15 cellular contexts compared by ENCODE assay signal in genomic region chr7:106448346-106448991, GRCh38.
DNase-seq lines count a peak whose midpoint lies in the region; TF ChIP-seq lines count a peak whose summit lies in the region.
"Had no signal": no experiment of that assay in that cellular context is flagged by ENCODE, and none has a peak within 500 bp of the region (broad histone marks: within the 10 kb centered on the region; RNA-seq: fewer than 3 reads in every experiment).

No MANE protein-coding gene starts in this region.

- no peaks in the 10 kb centered on the region for H3K36me3 ChIP-seq in CD8-positive, alpha-beta memory T cell (ENCODE audit: insufficient read depth, low read length)
- H3K36me3 ChIP-seq in PC-9 (ENCODE audit: low read depth) (peaks cover 12% of the 10 kb centered on the region; the same call in 1 of the 2 replicates), osteoblast (ENCODE audit: insufficient read depth, low read length) (no peaks in the 10 kb centered on the region)
- H3K36me3 ChIP-seq: BE2C, HAP-1 had no signal

- H4K20me1 ChIP-seq in PC-9 (ENCODE audit: insufficient read depth), result no peaks in the 10 kb centered on the region
- H4K20me1 ChIP-seq in osteoblast (ENCODE audit: insufficient read depth, low read length), result no peaks in the 10 kb centered on the region

- TF ChIP-seq CTCF in PC-9 (conservative IDR thresholded peaks at IDR 0.05), result no peak
- TF ChIP-seq CTCF in osteoblast (IDR thresholded peaks at IDR 0.05; ENCODE audit: extremely low read depth, low read depth, low read length), result no peak

- H3K27me3 ChIP-seq in CD8-positive, alpha-beta memory T cell (ENCODE audit: insufficient read depth, low read length, poor library complexity, severe bottlenecking), result no peaks in the 10 kb centered on the region
- H3K27me3 ChIP-seq in PC-9 (ENCODE audit: insufficient read depth, low read depth), result no peaks in the 10 kb centered on the region
- H3K27me3 ChIP-seq in osteoblast (ENCODE audit: insufficient read depth, low read length), result peaks cover 2% of the 10 kb centered on the region
- H3K27me3 ChIP-seq: BE2C had no signal

- H3F3A ChIP-seq in PC-9 (ENCODE audit: insufficient read depth, low read depth), result peaks cover 22% of the 10 kb centered on the region; the same call in 1 of the 2 replicates

- H3K79me2 ChIP-seq in PC-9 (ENCODE audit: low read depth) (no peaks in the 10 kb centered on the region), osteoblast (ENCODE audit: insufficient read depth, low read length) (no peaks in the 10 kb centered on the region)

- H2AFZ ChIP-seq in PC-9 (no peak overlapping the region), osteoblast (ENCODE audit: low read length) (no peak overlapping the region)

- H3K9me3 ChIP-seq in CD8-positive, alpha-beta memory T cell (ENCODE audit: low read length), result no peaks in the 10 kb centered on the region
- H3K9me3 ChIP-seq in PC-9 (ENCODE audit: insufficient read depth, low read depth) (peaks cover 50% of the 10 kb centered on the region), osteoblast (ENCODE audit: low read depth, low read length) (no peaks in the 10 kb centered on the region)
- H3K9me3 ChIP-seq: BE2C, Caco-2, HAP-1 had no signal

- H3K9me2 ChIP-seq in PC-9 (ENCODE audit: insufficient read depth), result no peaks in the 10 kb centered on the region

- H3K4me1 ChIP-seq in CD8-positive, alpha-beta memory T cell (ENCODE audit: insufficient read depth, low read length), result no peaks in the 10 kb centered on the region
- peaks cover 35% of the 10 kb centered on the region for H3K4me1 ChIP-seq in PC-9 (replicated peaks; ENCODE audit: insufficient read depth)
- H3K4me1 ChIP-seq in osteoblast (ENCODE audit: insufficient read depth, low read length), result no peaks in the 10 kb centered on the region
- H3K4me1 ChIP-seq: BE2C, HAP-1 had no signal

- H3K4me3 ChIP-seq in CD8-positive, alpha-beta memory T cell (ENCODE audit: low read length), result no peak overlapping the region
- H3K4me3 ChIP-seq in PC-9, result no peak overlapping the region
- no peak overlapping the region for H3K4me3 ChIP-seq in osteoblast (ENCODE audit: insufficient read depth, low read length)
- H3K4me3 ChIP-seq: HAP-1 had no signal

- POLR2A ChIA-PET in CD8-positive, alpha-beta memory T cell (lab: Charles Lee), result no interaction called here
- POLR2A ChIA-PET in PC-9 (lab: Charles Lee; ENCODE audit: unreplicated experiment), result interaction anchor here (0.7 to 2.1 kb wide), 3 partner anchors 12 to 163 kb away, joined by 5 to 21 read pairs (median 7); partner anchors contain the start of gene NAMPT

- peaks cover 4% of the 10 kb centered on the region for H3K27me3 Mint-ChIP-seq in activated naive CD4-positive, alpha-beta T cell treated with anti-CD3 and anti-CD28 coated beads, Interleukin-2, amount 50 U/mL, for 24 hours
- H3K27me3 Mint-ChIP-seq in activated naive CD4-positive, alpha-beta T cell treated with anti-CD3 and anti-CD28 coated beads, Interleukin-2, amount 10 ng/mL, durations not matched to agents 7 days and 5 days, result no peaks in the 10 kb centered on the region
- H3K27me3 Mint-ChIP-seq in CD8-positive, alpha-beta memory T cell, result peaks cover 21 to 39% of the 10 kb centered on the region in 2 donors

- BruUV-seq in PC-9 (replicated peaks; lab: Mats Ljungman, UMichigan), result TSS peak; percentile 90

- peaks cover 9% of the 10 kb centered on the region for H3K9me3 Mint-ChIP-seq in activated naive CD4-positive, alpha-beta T cell treated with anti-CD3 and anti-CD28 coated beads, Interleukin-2, amount 50 U/mL, for 24 hours
- peaks cover 12% of the 10 kb centered on the region for H3K9me3 Mint-ChIP-seq in activated naive CD4-positive, alpha-beta T cell treated with anti-CD3 and anti-CD28 coated beads, Interleukin-2, amount 10 ng/mL, durations not matched to agents 7 days and 5 days
- peaks cover 0 to 10% (median 0%) of the 10 kb centered on the region in 5 donors for H3K9me3 Mint-ChIP-seq in CD8-positive, alpha-beta memory T cell

- DNase-seq in activated naive CD4-positive, alpha-beta T cell treated with anti-CD3 and anti-CD28 coated beads, Interleukin-2, amount 10 ng/mL, durations not matched to agents 7 days and 5 days, result no peak
- DNase-seq in CD8-positive, alpha-beta memory T cell, result no peak
- DNase-seq in PC-9 (no peak), osteoblast (ENCODE audit: insufficient read length, low spot score, missing footprints) (peak; percentile 14), NCI-H2196 (lab: John Stamatoyannopoulos, UW; ENCODE audit: unreplicated experiment) (no peak), NK-92 (lab: John Stamatoyannopoulos, UW; ENCODE audit: unreplicated experiment) (no peak)
- DNase-seq in stimulated activated CD4-positive, alpha-beta T cell treated with anti-CD3 and anti-CD28 coated beads, Interleukin-1b, Interleukin-23, amount 100 ng/mL, for 48 hours, result no peak
- DNase-seq: BE2C; Caco-2; CD8-positive, alpha-beta T cell; DND-41; GF-D8 had no signal

- CTCF ChIA-PET in activated naive CD4-positive, alpha-beta T cell treated with anti-CD3 and anti-CD28 coated beads, Interleukin-2, amount 10 ng/mL, durations not matched to agents 7 days and 5 days (lab: Charles Lee), result interaction anchor here (1.7 kb wide), 1 partner anchor 272 kb away, joined by 7 read pairs; no protein-coding TSS in a partner anchor
- CTCF ChIA-PET in CD8-positive, alpha-beta memory T cell (lab: Charles Lee), result interaction anchor here (1.6 kb wide), 1 partner anchor 14 kb away, joined by 3 read pairs; no protein-coding TSS in a partner anchor
- CTCF ChIA-PET in PC-9 (lab: Charles Lee), result interaction anchor here (1.0 to 1.2 kb wide), 3 partner anchors 14 to 163 kb away, joined by 3 to 6 read pairs (median 4); partner anchors contain the start of gene NAMPT

- peak overlapping the region; percentile 8 for H3K4me3 Mint-ChIP-seq in activated naive CD4-positive, alpha-beta T cell treated with anti-CD3 and anti-CD28 coated beads, Interleukin-2, amount 50 U/mL, for 24 hours
- H3K4me3 Mint-ChIP-seq in activated naive CD4-positive, alpha-beta T cell treated with anti-CD3 and anti-CD28 coated beads, Interleukin-2, amount 10 ng/mL, durations not matched to agents 7 days and 5 days, result no peak overlapping the region
- no peak overlapping the region for H3K4me3 Mint-ChIP-seq in CD8-positive, alpha-beta memory T cell
- H3K4me3 Mint-ChIP-seq: CD14-positive monocyte; CD8-positive, alpha-beta T cell had no signal

- H3K4me2 ChIP-seq in PC-9 (peak overlapping the region; percentile 48), osteoblast (ENCODE audit: insufficient read depth, low read length) (no peak overlapping the region)

- peaks cover 28% of the 10 kb centered on the region for H3K4me1 Mint-ChIP-seq in activated naive CD4-positive, alpha-beta T cell treated with anti-CD3 and anti-CD28 coated beads, Interleukin-2, amount 50 U/mL, for 24 hours
- no peaks in the 10 kb centered on the region for H3K4me1 Mint-ChIP-seq in activated naive CD4-positive, alpha-beta T cell treated with anti-CD3 and anti-CD28 coated beads, Interleukin-2, amount 10 ng/mL, durations not matched to agents 7 days and 5 days
- no peaks in the 10 kb centered on the region for H3K4me1 Mint-ChIP-seq in CD8-positive, alpha-beta memory T cell

- H3K27ac ChIP-seq in CD8-positive, alpha-beta memory T cell (ENCODE audit: low read depth, low read length), result peak overlapping the region; percentile 62
- H3K27ac ChIP-seq in PC-9 (peak overlapping the region; percentile 95), osteoblast (ENCODE audit: low read depth, low read length) (no peak overlapping the region)

- peaks cover 4% of the 10 kb centered on the region for H3K36me3 Mint-ChIP-seq in activated naive CD4-positive, alpha-beta T cell treated with anti-CD3 and anti-CD28 coated beads, Interleukin-2, amount 50 U/mL, for 24 hours
- H3K36me3 Mint-ChIP-seq in activated naive CD4-positive, alpha-beta T cell treated with anti-CD3 and anti-CD28 coated beads, Interleukin-2, amount 10 ng/mL, durations not matched to agents 7 days and 5 days, result no peaks in the 10 kb centered on the region
- H3K36me3 Mint-ChIP-seq in CD8-positive, alpha-beta memory T cell, result no peaks in the 10 kb centered on the region
- H3K36me3 Mint-ChIP-seq: CD14-positive monocyte; CD8-positive, alpha-beta T cell had no signal

- intact Hi-C loops in PC-9 (cut with micrococcal nuclease; ENCODE audit: unreplicated experiment), result no loop called here

- H3K27ac Mint-ChIP-seq in activated naive CD4-positive, alpha-beta T cell treated with anti-CD3 and anti-CD28 coated beads, Interleukin-2, amount 50 U/mL, for 24 hours, result peak overlapping the region; percentile 62
- H3K27ac Mint-ChIP-seq in activated naive CD4-positive, alpha-beta T cell treated with anti-CD3 and anti-CD28 coated beads, Interleukin-2, amount 10 ng/mL, durations not matched to agents 7 days and 5 days, result no peak overlapping the region
- no peak overlapping the region for H3K27ac Mint-ChIP-seq in CD8-positive, alpha-beta memory T cell
- H3K27ac Mint-ChIP-seq: CD8-positive, alpha-beta T cell had no signal
